Comparison of ENCODE assay signal across 1 cellular context in the genomic region with DNA sequence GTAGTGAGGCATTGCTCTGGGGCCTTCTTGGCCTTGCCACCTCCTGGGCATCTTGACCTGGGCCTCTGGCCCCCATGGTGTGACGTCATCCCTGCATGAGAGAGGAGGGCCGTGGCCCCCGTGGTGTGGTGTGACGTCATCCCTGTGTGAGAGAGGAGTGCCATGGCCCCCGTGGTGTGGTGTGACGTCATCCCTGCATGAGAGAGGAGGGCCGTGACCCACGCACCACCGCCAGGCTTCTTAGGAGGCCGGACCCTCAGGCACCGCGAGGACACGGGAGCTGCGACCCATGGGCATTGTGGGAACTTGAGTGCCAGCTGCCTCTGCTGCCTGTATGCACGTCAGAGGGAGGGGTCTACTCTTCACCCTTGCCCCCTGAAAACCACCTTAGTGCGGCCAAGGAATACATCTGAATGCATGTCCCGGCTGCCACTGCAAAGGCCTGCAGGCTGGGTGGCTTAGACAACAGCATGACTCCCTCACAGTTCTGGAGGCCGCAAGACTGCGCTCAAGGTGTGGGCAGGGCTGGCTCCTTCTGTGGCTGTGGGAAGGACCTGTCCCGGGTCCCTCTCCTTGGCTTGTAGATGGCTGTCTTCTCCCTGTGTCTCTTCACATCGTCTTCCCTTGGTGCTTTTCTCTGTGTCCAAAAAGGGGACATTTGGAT.
TF ChIP-seq lines count a peak whose summit lies in the region.

No MANE protein-coding gene starts in this region.

TF ChIP-seq in H1, 55 proteins besides CTCF, POLR2A, EP300 and RAD21:
- TF ChIP-seq KDM4A (IDR thresholded peaks at IDR 0.05; ENCODE audit: low read depth, low read length, severe bottlenecking) (no peak), SP4 (IDR thresholded peaks at IDR 0.05; ENCODE audit: low read length) (no peak), BRCA1 (IDR thresholded peaks at IDR 0.05; ENCODE audit: low read depth, low read length) (no peak), BCL11A (IDR thresholded peaks at IDR 0.05; ENCODE audit: low read depth in 2 of 2, low read length in 2 of 2) (no peak), TCF12 (IDR thresholded peaks at IDR 0.05; ENCODE audit: low read depth, low read length) (no peak), SIRT6 (IDR thresholded peaks at IDR 0.05; ENCODE audit: low read length) (no peak), RBBP5 (IDR thresholded peaks at IDR 0.05; ENCODE audit: borderline replicate concordance, low read depth, low read length) (no peak), FOSL1 (IDR thresholded peaks at IDR 0.05; ENCODE audit: insufficient read depth, low read depth, low read length) (no peak), SRF (IDR thresholded peaks at IDR 0.05; ENCODE audit: low read depth, low read length) (no peak)
TF ChIP-seq in H1: peak in this region for 0.
